Comparison of ENCODE assay signal across 8 cellular contexts in the genomic region with DNA sequence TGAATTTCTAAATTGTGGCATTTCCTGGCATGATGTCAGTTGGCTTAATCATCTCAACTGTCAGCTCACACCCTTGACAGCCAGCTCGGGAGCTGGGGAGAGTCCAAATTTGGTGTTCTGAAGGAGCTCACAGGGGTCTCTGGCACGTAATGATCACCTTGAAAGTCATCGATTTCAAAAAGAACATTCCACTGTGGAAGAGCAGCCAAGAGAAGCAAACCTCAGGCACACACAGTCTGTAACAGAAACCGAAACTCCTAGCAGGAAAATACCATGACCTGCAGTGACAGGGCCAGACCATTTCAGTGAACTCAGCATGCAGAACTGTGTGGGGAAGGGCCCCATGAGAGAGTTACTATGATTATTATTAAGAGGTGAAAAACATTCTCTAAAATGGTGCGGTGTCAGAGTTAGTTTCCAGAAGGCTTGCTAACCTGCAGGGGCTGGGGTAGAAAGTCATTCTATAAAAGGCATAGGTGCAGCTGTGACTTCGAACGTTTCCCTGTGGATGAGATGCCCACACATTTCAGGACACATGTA. TPM values are rescaled to one million over a fixed set of nuclear protein-coding genes. Genes with fewer than 3 reads are reported as not detected.
DNase-seq lines count a peak whose midpoint lies in the region; ATAC-seq, FAIRE-seq and TF ChIP-seq lines count a peak whose summit lies in the region.

No MANE protein-coding gene starts in this region.

- ATAC-seq in GM18511 (IDR thresholded peaks at IDR 0.05; ENCODE audit: unreplicated experiment) (peak; percentile 90), HG02678 (IDR thresholded peaks at IDR 0.05; ENCODE audit: unreplicated experiment) (peak; percentile 85)

- peak overlapping the region; percentile 100 for H3K27ac Mint-ChIP-seq in astrocyte (ENCODE audit: unreplicated experiment)

- H3K4me3 Mint-ChIP-seq in astrocyte (ENCODE audit: unreplicated experiment): peak overlapping the region; percentile 35

- peaks cover 60% of the 10 kb centered on the region for H3K4me1 Mint-ChIP-seq in astrocyte (ENCODE audit: low read depth, unreplicated experiment)

- DNase-seq in astrocyte (ENCODE audit: low read depth): peak; percentile 82
- DNase-seq in kidney tubule cell (ENCODE audit: low spot score): peak; percentile 99
- DNase-seq in NCI-H187 treated with DMSO at 0.1 percent for 48 hours (lab: John Stamatoyannopoulos, UW): no peak
- no peak for DNase-seq in NCI-H2081 (lab: John Stamatoyannopoulos, UW)

- peak overlapping the region; percentile 44 for H3K4me3 ChIP-seq in OCI-LY1 (ENCODE audit: low read depth, low read length, poor library complexity, severe bottlenecking)
- H3K4me3 ChIP-seq in astrocyte (ENCODE audit: insufficient read depth, low read depth, low read length): peak overlapping the region; percentile 24
- H3K4me3 ChIP-seq in subcutaneous abdominal adipose tissue (ENCODE audit: low read depth in 1 of 5, low read length in 5 of 5): peak overlapping the region; percentile 15 to 53 (median 38)

- peaks cover 4% of the 10 kb centered on the region for H3K9me3 Mint-ChIP-seq in astrocyte (ENCODE audit: unreplicated experiment)

- H3K9me3 ChIP-seq in OCI-LY1 (ENCODE audit: low read length) (no peaks in the 10 kb centered on the region), astrocyte (ENCODE audit: insufficient read depth, low read depth, low read length) (no peaks in the 10 kb centered on the region), subcutaneous abdominal adipose tissue (ENCODE audit: control insufficient read depth in 5 of 5, low read length in 5 of 5) (no peaks in the 10 kb centered on the region)

- no peaks in the 10 kb centered on the region for H3K36me3 Mint-ChIP-seq in astrocyte (ENCODE audit: low read depth, unreplicated experiment)

- FAIRE-seq in astrocyte (lab: Jason Lieb, UNC): peak; percentile 52

- H3K27ac ChIP-seq in OCI-LY1 (ENCODE audit: low read depth, low read length, poor library complexity, severe bottlenecking) (peak overlapping the region; percentile 93), astrocyte (ENCODE audit: low read depth, low read length) (peak overlapping the region; percentile 93), subcutaneous abdominal adipose tissue (ENCODE audit: low read depth, low read length) (peak overlapping the region; percentile 80)

- H3K27me3 Mint-ChIP-seq in astrocyte (ENCODE audit: low read depth, unreplicated experiment): no peaks in the 10 kb centered on the region

- H3F3A ChIP-seq in OCI-LY1 (ENCODE audit: insufficient read depth, low read length): no peaks in the 10 kb centered on the region

- H2AFZ ChIP-seq in OCI-LY1 (ENCODE audit: low read length): 0 out of 2 replicates have a peak overlapping the region, but pooled peaks have one; percentile 46
- H2AFZ ChIP-seq in astrocyte (ENCODE audit: low read depth, low read length): no peak overlapping the region

- no peaks in the 10 kb centered on the region for H3K9me2 ChIP-seq in OCI-LY1 (ENCODE audit: low read depth, low read length)

- H3K4me2 ChIP-seq in OCI-LY1 (ENCODE audit: low read length): peak overlapping the region; percentile 62
- H3K4me2 ChIP-seq in astrocyte (ENCODE audit: low read length): peak overlapping the region; percentile 78

- TF ChIP-seq CTCF in OCI-LY1 (IDR thresholded peaks at IDR 0.05; ENCODE audit: low read length) (no peak), astrocyte (IDR thresholded peaks at IDR 0.05; ENCODE audit: insufficient read depth, low read depth, low read length) (no peak)

- H3K9ac ChIP-seq in OCI-LY1 (ENCODE audit: low read length) (peak overlapping the region; percentile 40), astrocyte (ENCODE audit: low read length) (peak overlapping the region; percentile 77), subcutaneous abdominal adipose tissue (ENCODE audit: low read length in 5 of 5) (peak overlapping the region; percentile 22 to 60 (median 35))

- H3K27me3 ChIP-seq in OCI-LY1 (ENCODE audit: insufficient read depth, low read length) (no peaks in the 10 kb centered on the region), astrocyte (ENCODE audit: insufficient read depth, low read length) (no peaks in the 10 kb centered on the region), subcutaneous abdominal adipose tissue (ENCODE audit: control insufficient read depth in 5 of 5, insufficient read depth in 4 of 5, low read length in 5 of 5) (no peaks in the 10 kb centered on the region)

- H4K20me1 ChIP-seq in OCI-LY1 (ENCODE audit: insufficient read depth, low read length) (no peaks in the 10 kb centered on the region), astrocyte (ENCODE audit: insufficient read depth, low read length) (no peaks in the 10 kb centered on the region)

- no peaks in the 10 kb centered on the region for H3K36me3 ChIP-seq in OCI-LY1 (ENCODE audit: insufficient read depth, low read length)
- H3K36me3 ChIP-seq in astrocyte (ENCODE audit: insufficient read depth, low read length): no peaks in the 10 kb centered on the region
- H3K36me3 ChIP-seq in subcutaneous abdominal adipose tissue (ENCODE audit: control insufficient read depth in 5 of 5, insufficient read depth in 5 of 5, low read length in 5 of 5): no peaks in the 10 kb centered on the region

- no peaks in the 10 kb centered on the region for H3K79me2 ChIP-seq in OCI-LY1 (ENCODE audit: insufficient read depth, low read length)
- no peaks in the 10 kb centered on the region for H3K79me2 ChIP-seq in astrocyte (ENCODE audit: insufficient read depth, low read length)

- H3K4me1 ChIP-seq in OCI-LY1 (ENCODE audit: insufficient read depth, low read length, severe bottlenecking): peaks cover 58% of the 10 kb centered on the region
- peaks cover 45% of the 10 kb centered on the region for H3K4me1 ChIP-seq in astrocyte (ENCODE audit: insufficient read depth, low read length)
- H3K4me1 ChIP-seq in subcutaneous abdominal adipose tissue (ENCODE audit: control insufficient read depth in 5 of 5, insufficient read depth in 5 of 5, low read length in 5 of 5): peaks cover 9 to 57% (median 48%) of the 10 kb centered on the region in 5 donors

RNA-seq across cellular contexts. Expression of a gene that starts 26.4 kb away (rescaled TPM):
- 250 and 319 TPM in 2 replicates for total RNA-seq in astrocyte

Comparison
In these comparisons a context has a peak if more than half of its experiments do, and no peak if none do; other contexts are left out.
1. DNase-seq: peak in astrocyte (single experiment) and kidney tubule cell (single experiment); none in NCI-H187 treated with DMSO at 0.1 percent for 48 hours (single experiment) and NCI-H2081 (0 of 2).
2. Peak in every context shown above with its lines, with median percentiles within 50 percentile points of each other: H3K27ac ChIP-seq, H3K4me3 ChIP-seq and H3K9ac ChIP-seq.